ENCODE assay signal across 8 cellular contexts in genomic region chr17:35242805-35243458, GRCh38.
DNase-seq lines count a peak whose midpoint lies in the region; ATAC-seq and TF ChIP-seq lines count a peak whose summit lies in the region.

Gene SLFN5 (plus strand): TSS chr17:35243072. CDS start chr17:35258691, 15,619 bp downstream.

- H3K27me3 Mint-ChIP-seq in dendritic cell treated with granulocyte-macrophage colony-stimulating factor and Interleukin-4, amounts not matched to agents 40 ng/mL and 50 ng/mL, for 4 days: peaks cover 7% of the 10 kb centered on the region

- intact Hi-C loops in dendritic cell treated with granulocyte-macrophage colony-stimulating factor and Interleukin-4, amounts not matched to agents 40 ng/mL and 50 ng/mL, for 4 days (cut with micrococcal nuclease): loop anchor here (1.0 to 10.0 kb wide), 4 partner anchors 9 to 132 kb away; partner anchors contain the start of gene SLFN11

- no peaks in the 10 kb centered on the region for H3K9me3 Mint-ChIP-seq in dendritic cell treated with granulocyte-macrophage colony-stimulating factor and Interleukin-4, amounts not matched to agents 40 ng/mL and 50 ng/mL, for 4 days

- H3K4me3 Mint-ChIP-seq in dendritic cell treated with granulocyte-macrophage colony-stimulating factor and Interleukin-4, amounts not matched to agents 40 ng/mL and 50 ng/mL, for 4 days: peak within 1 kb of the TSS; percentile 94

- CTCF ChIA-PET in AG04449 (lab: Yijun Ruan, JAX): no interaction called here

- peak; percentile 60 for DNase-seq in AG04449 (ENCODE audit: low read depth, low spot score)
- DNase-seq in NCI-H345 treated with DMSO at 0.1 percent for 48 hours (lab: John Stamatoyannopoulos, UW; ENCODE audit: unreplicated experiment): peak; percentile 71
- peak; percentile 84 to 88 for DNase-seq in activated CD4-positive, alpha-beta T cell treated with anti-CD3 and anti-CD28 coated beads, Interleukin-2, amount 50 U/mL, for 24 hours (ENCODE audit: low read depth in 1 of 2, low spot score in 1 of 2)
- peak; percentile 95 for DNase-seq in left kidney (ENCODE audit: low read depth, low spot score)
- peak; percentile 91 for DNase-seq in stimulated activated CD4-positive, alpha-beta T cell treated with anti-CD3 and anti-CD28 coated beads, Interleukin-1b, Interleukin-23, amount 100 ng/mL, for 48 hours

- H3K36me3 Mint-ChIP-seq in dendritic cell treated with granulocyte-macrophage colony-stimulating factor and Interleukin-4, amounts not matched to agents 40 ng/mL and 50 ng/mL, for 4 days (ENCODE audit: low read depth): peaks cover 31% of the 10 kb centered on the region

- no peak for TF ChIP-seq CTCF in AG04449 (IDR thresholded peaks at IDR 0.05; ENCODE audit: insufficient read depth, low read length, missing control alignments)

- peak; percentile 54 for ATAC-seq in GM18870 (IDR thresholded peaks at IDR 0.05; ENCODE audit: unreplicated experiment)
- peak; percentile 62 for ATAC-seq in HG03108 (IDR thresholded peaks at IDR 0.05; ENCODE audit: unreplicated experiment)

- peak within 1 kb of the TSS; percentile 99 for H3K27ac Mint-ChIP-seq in dendritic cell treated with granulocyte-macrophage colony-stimulating factor and Interleukin-4, amounts not matched to agents 40 ng/mL and 50 ng/mL, for 4 days

- POLR2A ChIA-PET in AG04449 (lab: Yijun Ruan, JAX): interaction anchor here (0.7 to 1.7 kb wide), 11 partner anchors 9 to 345 kb away, joined by 3 to 8 read pairs (median 4); partner anchors contain the start of genes SLFN11 and SLFN12

- peak within 1 kb of the TSS; percentile 90 for H3K4me3 ChIP-seq in AG04449 (ENCODE audit: low read depth, low read length)

- peaks cover 50% of the 10 kb centered on the region for H3K4me1 Mint-ChIP-seq in dendritic cell treated with granulocyte-macrophage colony-stimulating factor and Interleukin-4, amounts not matched to agents 40 ng/mL and 50 ng/mL, for 4 days (ENCODE audit: low read depth)

Comparison
In these comparisons a context has a peak if more than half of its experiments do, and no peak if none do; other contexts are left out.
1. Peak in every context shown above with its lines: DNase-seq, ATAC-seq and H3K4me3 ChIP-seq.